ENCODE assay signal across 8 cellular contexts in the genomic region with DNA sequence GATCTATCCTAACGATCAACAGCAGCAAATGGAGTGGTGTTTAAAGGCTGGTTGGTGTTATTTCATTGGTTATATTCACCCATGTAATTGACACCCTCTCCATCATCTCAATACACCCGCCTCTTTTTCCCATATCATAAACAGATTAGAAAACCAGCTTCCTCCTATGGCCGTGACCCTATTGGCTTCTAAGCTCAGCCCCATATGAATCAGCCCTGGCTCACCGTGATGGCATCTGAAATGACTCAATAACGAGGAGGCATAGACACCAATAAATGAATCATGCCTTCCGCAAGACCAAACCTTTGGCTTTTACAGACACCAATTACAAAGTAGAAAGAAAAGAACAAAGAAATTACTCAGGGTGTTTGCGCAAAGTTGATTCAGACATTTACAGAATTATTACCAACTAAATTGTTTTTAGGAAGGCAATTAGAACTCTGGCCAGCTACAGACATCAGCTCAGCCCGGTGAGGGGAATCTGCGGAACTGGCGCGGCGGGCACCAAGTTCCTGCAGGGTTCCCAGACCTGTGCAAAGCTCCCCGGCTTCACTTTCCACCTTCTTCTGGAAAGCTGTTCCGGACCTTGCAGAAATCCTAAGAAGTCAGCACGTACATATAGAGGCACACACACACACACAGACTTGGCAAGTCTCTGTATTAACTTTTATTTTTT. TPM values are rescaled to one million over a fixed set of nuclear protein-coding genes. Genes with fewer than 3 reads are reported as not detected.
DNase-seq lines count a peak whose midpoint lies in the region; ATAC-seq and TF ChIP-seq lines count a peak whose summit lies in the region.

No MANE protein-coding gene starts in this region.

- no peak overlapping the region for H3K27ac Mint-ChIP-seq in activated T-helper 1 cell treated with anti-CD3 and anti-CD28 coated beads, Interleukin-12 subunit alpha, Interleukin-12 subunit beta, Interleukin-2, Interleukin-4 antibody, amounts not matched to agents 30 ng/mL and 10 ng/mL and 1 ng/mL, durations not matched to agents 14 hours and 24 hours and 36 hours
- peak overlapping the region; percentile 88 for H3K27ac Mint-ChIP-seq in stimulated activated effector memory CD8-positive, alpha-beta T cell treated with anti-CD3 and anti-CD28 coated beads, Interleukin-12 subunit alpha, Interleukin-12 subunit beta, amount 100 ng/mL, for 72 hours

- H3K4me1 Mint-ChIP-seq in activated T-helper 1 cell treated with anti-CD3 and anti-CD28 coated beads, Interleukin-12 subunit alpha, Interleukin-12 subunit beta, Interleukin-2, Interleukin-4 antibody, amounts not matched to agents 30 ng/mL and 10 ng/mL and 1 ng/mL, durations not matched to agents 14 hours and 24 hours and 36 hours (ENCODE audit: low read depth), result peaks cover 19% of the 10 kb centered on the region
- peaks cover 45% of the 10 kb centered on the region for H3K4me1 Mint-ChIP-seq in stimulated activated effector memory CD8-positive, alpha-beta T cell treated with anti-CD3 and anti-CD28 coated beads, Interleukin-12 subunit alpha, Interleukin-12 subunit beta, amount 100 ng/mL, for 72 hours

- intact Hi-C loops in activated T-helper 1 cell treated with anti-CD3 and anti-CD28 coated beads, Interleukin-12 subunit alpha, Interleukin-12 subunit beta, Interleukin-2, Interleukin-4 antibody, amounts not matched to agents 30 ng/mL and 10 ng/mL and 1 ng/mL, durations not matched to agents 14 hours and 24 hours and 36 hours (cut with micrococcal nuclease), result loop anchor here (1.0 kb wide), 4 partner anchors 12 to 79 kb away; partner anchors contain the start of gene PMEPA1

- no peaks in the 10 kb centered on the region; the same call in 1 of the 2 replicates for H3K36me3 ChIP-seq in WERI-Rb-1

- H3K9me3 Mint-ChIP-seq in activated T-helper 1 cell treated with anti-CD3 and anti-CD28 coated beads, Interleukin-12 subunit alpha, Interleukin-12 subunit beta, Interleukin-2, Interleukin-4 antibody, amounts not matched to agents 30 ng/mL and 10 ng/mL and 1 ng/mL, durations not matched to agents 14 hours and 24 hours and 36 hours, result no peaks in the 10 kb centered on the region
- no peaks in the 10 kb centered on the region for H3K9me3 Mint-ChIP-seq in stimulated activated effector memory CD8-positive, alpha-beta T cell treated with anti-CD3 and anti-CD28 coated beads, Interleukin-12 subunit alpha, Interleukin-12 subunit beta, amount 100 ng/mL, for 72 hours

- ATAC-seq in stimulated activated effector memory CD8-positive, alpha-beta T cell treated with anti-CD3 and anti-CD28 coated beads, Interleukin-12 subunit alpha, Interleukin-12 subunit beta, amount 100 ng/mL, for 72 hours, result peak; percentile 99
- ATAC-seq in GM21515 (IDR thresholded peaks at IDR 0.05; ENCODE audit: unreplicated experiment), result no peak
- no peak for ATAC-seq in HG03280 (IDR thresholded peaks at IDR 0.05; ENCODE audit: unreplicated experiment)

- H3K27me3 Mint-ChIP-seq in activated T-helper 1 cell treated with anti-CD3 and anti-CD28 coated beads, Interleukin-12 subunit alpha, Interleukin-12 subunit beta, Interleukin-2, Interleukin-4 antibody, amounts not matched to agents 30 ng/mL and 10 ng/mL and 1 ng/mL, durations not matched to agents 14 hours and 24 hours and 36 hours (ENCODE audit: insufficient read depth), result peaks cover 12% of the 10 kb centered on the region

- H3K9me3 ChIP-seq in WERI-Rb-1 (ENCODE audit: severe bottlenecking), result no peaks in the 10 kb centered on the region

- TF ChIP-seq CTCF in WERI-Rb-1 (IDR thresholded peaks at IDR 0.05; ENCODE audit: low read depth, low read length), result no peak

- no peak overlapping the region for H3K4me3 ChIP-seq in WERI-Rb-1 (ENCODE audit: low read depth, low read length)

- no peaks in the 10 kb centered on the region for H3K36me3 Mint-ChIP-seq in activated T-helper 1 cell treated with anti-CD3 and anti-CD28 coated beads, Interleukin-12 subunit alpha, Interleukin-12 subunit beta, Interleukin-2, Interleukin-4 antibody, amounts not matched to agents 30 ng/mL and 10 ng/mL and 1 ng/mL, durations not matched to agents 14 hours and 24 hours and 36 hours (ENCODE audit: low read depth)
- peaks cover 6% of the 10 kb centered on the region for H3K36me3 Mint-ChIP-seq in stimulated activated effector memory CD8-positive, alpha-beta T cell treated with anti-CD3 and anti-CD28 coated beads, Interleukin-12 subunit alpha, Interleukin-12 subunit beta, amount 100 ng/mL, for 72 hours

- peak overlapping the region; percentile 35 for H3K4me3 Mint-ChIP-seq in activated T-helper 1 cell treated with anti-CD3 and anti-CD28 coated beads, Interleukin-12 subunit alpha, Interleukin-12 subunit beta, Interleukin-2, Interleukin-4 antibody, amounts not matched to agents 30 ng/mL and 10 ng/mL and 1 ng/mL, durations not matched to agents 14 hours and 24 hours and 36 hours
- peak overlapping the region; percentile 67 for H3K4me3 Mint-ChIP-seq in stimulated activated effector memory CD8-positive, alpha-beta T cell treated with anti-CD3 and anti-CD28 coated beads, Interleukin-12 subunit alpha, Interleukin-12 subunit beta, amount 100 ng/mL, for 72 hours

- peak; percentile 96 for DNase-seq in 8988T
- DNase-seq in MV-4-11 (lab: John Stamatoyannopoulos, UW), result peak; percentile 95
- DNase-seq in activated T-helper 1 cell treated with anti-CD3 and anti-CD28 coated beads, Interleukin-12 subunit alpha, Interleukin-12 subunit beta, Interleukin-2, Interleukin-4 antibody, amounts not matched to agents 30 ng/mL and 10 ng/mL and 1 ng/mL, durations not matched to agents 14 hours and 24 hours and 36 hours (ENCODE audit: low spot score), result peak; percentile 8
- peak; percentile 100 for DNase-seq in glomerular visceral epithelial cell (ENCODE audit: extremely low spot score)
- DNase-seq in stimulated activated effector memory CD8-positive, alpha-beta T cell treated with anti-CD3 and anti-CD28 coated beads, Interleukin-12 subunit alpha, Interleukin-12 subunit beta, amount 100 ng/mL, for 72 hours (ENCODE audit: low spot score in 2 of 2), result peak; percentile 45 to 78
- DNase-seq in WERI-Rb-1, result no peak

- no peaks in the 10 kb centered on the region for H3K27me3 ChIP-seq in WERI-Rb-1 (ENCODE audit: insufficient read depth, low read depth, severe bottlenecking)

- H3K27ac ChIP-seq in WERI-Rb-1, result no peak overlapping the region

RNA-seq across cellular contexts. Expression of gene PMEPA1, which starts 11.5 kb away (rescaled TPM):
- total RNA-seq in activated T-helper 1 cell treated with anti-CD3 and anti-CD28 coated beads, Interleukin-12 subunit alpha, Interleukin-12 subunit beta, Interleukin-2, Interleukin-4 antibody, amounts not matched to agents 30 ng/mL and 10 ng/mL and 1 ng/mL, durations not matched to agents 14 hours and 24 hours and 36 hours, result 0.57 and 0.66 TPM in 2 replicates
